Comparison of ENCODE assay signal across 31 cellular contexts in the genomic region with DNA sequence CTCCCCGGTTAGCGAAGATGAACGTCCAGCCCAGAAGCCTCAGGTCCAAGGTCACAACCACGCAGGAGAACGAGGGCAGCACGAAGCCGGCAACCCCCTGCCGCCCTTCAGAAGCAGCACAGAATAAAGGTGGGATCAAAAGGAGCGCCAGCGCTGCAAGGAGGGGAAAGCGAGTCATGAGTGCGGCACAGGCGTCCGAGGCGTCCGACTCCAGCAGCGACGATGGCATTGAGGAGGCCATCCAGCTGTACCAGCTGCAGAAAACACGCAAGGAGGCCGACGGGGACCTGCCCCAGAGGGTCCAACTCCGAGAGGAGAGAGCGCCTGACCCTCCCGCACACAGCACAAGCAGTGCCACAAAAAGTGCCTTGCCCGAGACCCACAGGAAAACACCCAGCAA. TPM values are rescaled to one million over a fixed set of nuclear protein-coding genes. Genes with fewer than 3 reads are reported as not detected.
"Had no signal": no experiment of that assay in that cellular context is flagged by ENCODE, and none has a peak within 500 bp of the region (broad histone marks: within the 10 kb centered on the region; RNA-seq: fewer than 3 reads in every experiment).

No MANE protein-coding gene starts in this region.

- H3K27me3 ChIP-seq: hepatocyte, pancreas, sigmoid colon, suprapubic skin, tibial artery, upper lobe of right lung had no signal

- H3K4me1 ChIP-seq: prostate gland had no signal

- FAIRE-seq: pancreas, small intestine, urothelium cell line had no signal

- H3K36me3 ChIP-seq: prostate gland had no signal

- ATAC-seq: left cardiac atrium; left lobe of liver; left ventricle myocardium superior; lower lobe of right lung; natural killer cell; pancreas; right cardiac atrium; stimulated activated effector memory CD8-positive, alpha-beta T cell treated with anti-CD3 and anti-CD28 coated beads, Interleukin-12 subunit alpha, Interleukin-12 subunit beta, amount 100 ng/mL, for 72 hours; upper lobe of right lung had no signal

- H2AFZ ChIP-seq: hepatocyte had no signal

- H3K4me3 ChIP-seq: hepatocyte, lower lobe of right lung, pancreas, prostate gland, sigmoid colon, spleen, suprapubic skin, thoracic aorta, tibial artery, upper lobe of right lung had no signal

- H3K9me3 ChIP-seq: lower lobe of right lung, pancreas, prostate gland, sigmoid colon, spleen, suprapubic skin, thoracic aorta, tibial artery, upper lobe of right lung had no signal

- DNase-seq: islet precursor cell; kidney glomerular epithelial cell; left cardiac atrium; left ventricle myocardium superior; lower lobe of right lung; mesendoderm; naive B cell; natural killer cell; retina; sigmoid colon; small intestine; stimulated activated CD4-positive, alpha-beta T cell treated with anti-CD3 and anti-CD28 coated beads, Interleukin-4, amount 100 ng/mL, for 24 hours; stimulated activated naive CD4-positive, alpha-beta T cell; tibial artery; trophoblast cell; upper lobe of right lung had no signal

- H3K4me2 ChIP-seq: hepatocyte had no signal

- H3K27ac ChIP-seq: hepatocyte, lower lobe of right lung, pancreas, prostate gland, sigmoid colon, spleen, suprapubic skin, thoracic aorta, tibial artery, upper lobe of right lung had no signal

RNA-seq across cellular contexts. Expression of gene LCN1, which starts 35.9 kb away (rescaled TPM):
- total RNA-seq: hepatocyte, left lobe of liver, left ventricle myocardium superior, lower lobe of right lung, mesothelial cell of epicardium, mononuclear cell, natural killer cell, omental fat pad, pancreas, prostate gland, sigmoid colon, spleen, subcutaneous adipose tissue, suprapubic skin, thoracic aorta, upper lobe of right lung had no signal
- polyA plus RNA-seq: hepatocyte, neural cell, pancreas, right cardiac atrium, small intestine had no signal
